Comparison of ENCODE assay signal across 8 cellular contexts in the genomic region with DNA sequence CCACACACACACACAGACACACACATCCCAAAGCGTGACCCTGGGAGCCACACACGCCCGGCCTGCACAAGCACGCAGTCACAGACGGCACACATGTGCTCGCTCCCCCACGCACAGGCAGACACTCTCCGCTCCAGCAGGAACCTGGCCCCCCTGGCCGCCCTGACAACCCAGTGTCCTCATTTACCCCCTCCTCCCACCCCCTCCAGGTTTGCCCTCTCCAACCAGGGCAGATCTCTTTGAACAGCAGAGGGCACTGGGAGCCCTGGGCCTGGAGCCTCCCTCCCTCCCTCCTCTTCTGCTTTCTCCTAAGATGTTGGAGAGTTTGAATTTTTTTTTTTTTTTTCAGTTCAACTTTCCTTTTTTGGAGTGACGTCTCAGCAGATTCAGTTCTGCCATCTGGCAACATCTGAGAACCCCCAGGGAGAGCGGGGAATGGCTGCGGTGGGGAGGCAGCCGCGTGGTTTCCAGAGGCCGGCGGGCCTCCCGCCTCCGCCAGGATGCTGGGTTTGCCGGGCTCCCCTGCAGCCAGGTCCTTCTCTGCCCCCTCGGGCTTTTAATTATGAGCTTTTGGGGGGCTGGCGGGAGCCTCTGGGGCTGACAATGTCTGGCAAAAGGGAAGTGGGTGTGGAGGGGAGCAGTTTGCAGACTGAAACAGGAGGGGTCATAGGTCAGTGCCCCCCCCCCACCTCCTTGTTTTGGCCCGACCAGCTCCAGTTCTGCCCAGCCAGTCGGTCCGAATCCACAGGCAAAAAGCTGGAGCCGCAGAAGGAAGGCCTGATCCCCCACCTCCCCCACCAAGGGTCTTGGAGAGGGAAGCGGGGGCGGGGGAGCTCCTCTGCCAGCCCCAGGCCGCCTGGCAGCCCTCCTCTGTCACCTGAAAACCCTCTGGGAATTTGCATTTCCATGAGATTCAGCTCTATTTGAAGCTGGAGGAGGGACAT. TPM values are rescaled to one million over a fixed set of nuclear protein-coding genes. Genes with fewer than 3 reads are reported as not detected.
DNase-seq lines count a peak whose midpoint lies in the region; ATAC-seq and TF ChIP-seq lines count a peak whose summit lies in the region.

No MANE protein-coding gene starts in this region.

- peak; percentile 23 for ATAC-seq in HG02981 (IDR thresholded peaks at IDR 0.05; ENCODE audit: unreplicated experiment)
- no peak for ATAC-seq in GM18861 (IDR thresholded peaks at IDR 0.05; ENCODE audit: unreplicated experiment)

- TF ChIP-seq CTCF in Peyer's patch (IDR thresholded peaks at IDR 0.05) (peak in 3 of 6 experiments; percentile 12 to 25 (median 25)), choroid plexus epithelial cell (conservative IDR thresholded peaks at IDR 0.05; ENCODE audit: low read depth, low read length) (peak; percentile 81)

- no peaks in the 10 kb centered on the region for H3K36me3 ChIP-seq in Peyer's patch

- peak; percentile 37 for DNase-seq in NCI-H748 (lab: John Stamatoyannopoulos, UW; ENCODE audit: unreplicated experiment)
- no peak for DNase-seq in NCI-H748 treated with DMSO at 0.1 percent for 48 hours (lab: John Stamatoyannopoulos, UW)
- DNase-seq in Peyer's patch = peak; percentile 64 to 77 (median 65)
- peak; percentile 98 for DNase-seq in choroid plexus epithelial cell (ENCODE audit: low read depth)
- DNase-seq in stimulated activated CD4-positive, alpha-beta T cell treated with anti-CD3 and anti-CD28 coated beads, Interleukin-4, amount 100 ng/mL, for 4 hours = peak; percentile 26

- H3K27me3 ChIP-seq in Peyer's patch (no peaks in the 10 kb centered on the region), layer of hippocampus (ENCODE audit: control insufficient read depth, insufficient read depth, low read length) (no peaks in the 10 kb centered on the region)

- H3K9me3 ChIP-seq in Peyer's patch = no peaks in the 10 kb centered on the region

- peaks cover 0 to 40% (median 21%) of the 10 kb centered on the region in 4 donors for H3K4me1 ChIP-seq in Peyer's patch

- H3K4me3 ChIP-seq in Peyer's patch = peak overlapping the region; percentile 43 to 93 (median 77)
- no peak overlapping the region for H3K4me3 ChIP-seq in choroid plexus epithelial cell (ENCODE audit: low read depth, low read length)

- peak overlapping the region; percentile 69 to 86 (median 80) for H3K27ac ChIP-seq in Peyer's patch
- H3K27ac ChIP-seq in layer of hippocampus (ENCODE audit: low read depth, low read length) = peak overlapping the region; percentile 65

- no peak for TF ChIP-seq POLR2A in Peyer's patch (IDR thresholded peaks at IDR 0.05)

RNA-seq across cellular contexts. Expression of a gene that starts 1.3 kb away (rescaled TPM):
- total RNA-seq in Peyer's patch = 100 to 1,000 TPM; 105 to 330 (median 148) TPM
